1 cellular context compared by ENCODE assay signal in genomic region chr2:64645014-64645418, GRCh38.
TF ChIP-seq lines count a peak whose summit lies in the region.

No MANE protein-coding gene starts in this region.

TF ChIP-seq in HepG2, 621 proteins besides CTCF, POLR2A, EP300 and RAD21 (continued from another document and continues in another):
- TF ChIP-seq, protein P1, sequence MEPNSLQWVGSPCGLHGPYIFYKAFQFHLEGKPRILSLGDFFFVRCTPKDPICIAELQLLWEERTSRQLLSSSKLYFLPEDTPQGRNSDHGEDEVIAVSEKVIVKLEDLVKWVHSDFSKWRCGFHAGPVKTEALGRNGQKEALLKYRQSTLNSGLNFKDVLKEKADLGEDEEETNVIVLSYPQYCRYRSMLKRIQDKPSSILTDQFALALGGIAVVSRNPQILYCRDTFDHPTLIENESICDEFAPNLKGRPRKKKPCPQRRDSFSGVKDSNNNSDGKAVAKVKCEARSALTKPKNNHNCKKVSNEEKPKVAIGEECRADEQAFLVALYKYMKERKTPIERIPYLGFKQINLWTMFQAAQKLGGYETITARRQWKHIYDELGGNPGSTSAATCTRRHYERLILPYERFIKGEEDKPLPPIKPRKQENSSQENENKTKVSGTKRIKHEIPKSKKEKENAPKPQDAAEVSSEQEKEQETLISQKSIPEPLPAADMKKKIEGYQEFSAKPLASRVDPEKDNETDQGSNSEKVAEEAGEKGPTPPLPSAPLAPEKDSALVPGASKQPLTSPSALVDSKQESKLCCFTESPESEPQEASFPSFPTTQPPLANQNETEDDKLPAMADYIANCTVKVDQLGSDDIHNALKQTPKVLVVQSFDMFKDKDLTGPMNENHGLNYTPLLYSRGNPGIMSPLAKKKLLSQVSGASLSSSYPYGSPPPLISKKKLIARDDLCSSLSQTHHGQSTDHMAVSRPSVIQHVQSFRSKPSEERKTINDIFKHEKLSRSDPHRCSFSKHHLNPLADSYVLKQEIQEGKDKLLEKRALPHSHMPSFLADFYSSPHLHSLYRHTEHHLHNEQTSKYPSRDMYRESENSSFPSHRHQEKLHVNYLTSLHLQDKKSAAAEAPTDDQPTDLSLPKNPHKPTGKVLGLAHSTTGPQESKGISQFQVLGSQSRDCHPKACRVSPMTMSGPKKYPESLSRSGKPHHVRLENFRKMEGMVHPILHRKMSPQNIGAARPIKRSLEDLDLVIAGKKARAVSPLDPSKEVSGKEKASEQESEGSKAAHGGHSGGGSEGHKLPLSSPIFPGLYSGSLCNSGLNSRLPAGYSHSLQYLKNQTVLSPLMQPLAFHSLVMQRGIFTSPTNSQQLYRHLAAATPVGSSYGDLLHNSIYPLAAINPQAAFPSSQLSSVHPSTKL (CRISPR knock-in tag; IDR thresholded peaks at IDR 0.05), result peak; percentile 80
- TF ChIP-seq, protein P2, sequence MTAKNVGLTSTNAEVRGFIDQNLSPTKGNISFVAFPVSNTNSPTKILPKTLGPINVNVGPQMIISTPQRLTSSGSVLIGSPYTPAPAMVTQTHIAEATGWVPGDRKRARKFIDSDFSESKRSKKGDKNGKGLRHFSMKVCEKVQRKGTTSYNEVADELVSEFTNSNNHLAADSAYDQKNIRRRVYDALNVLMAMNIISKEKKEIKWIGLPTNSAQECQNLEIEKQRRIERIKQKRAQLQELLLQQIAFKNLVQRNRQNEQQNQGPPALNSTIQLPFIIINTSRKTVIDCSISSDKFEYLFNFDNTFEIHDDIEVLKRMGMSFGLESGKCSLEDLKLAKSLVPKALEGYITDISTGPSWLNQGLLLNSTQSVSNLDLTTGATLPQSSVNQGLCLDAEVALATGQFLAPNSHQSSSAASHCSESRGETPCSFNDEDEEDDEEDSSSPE (CRISPR knock-in tag; IDR thresholded peaks at IDR 0.05), result no peak
- TF ChIP-seq FOXP4 (CRISPR knock-in tag; IDR thresholded peaks at IDR 0.05) (peak; percentile 78), SRF (IDR thresholded peaks at IDR 0.05; ENCODE audit: low read depth, low read length) (no peak), ZNF788 (CRISPR knock-in tag; IDR thresholded peaks at IDR 0.05; ENCODE audit: borderline replicate concordance) (0 out of 2 replicates have a peak, but pooled peaks have one; percentile 32), ERF (CRISPR knock-in tag; IDR thresholded peaks at IDR 0.05) (no peak), RBAK (CRISPR knock-in tag; IDR thresholded peaks at IDR 0.05) (no peak), ZBTB25 (CRISPR knock-in tag; IDR thresholded peaks at IDR 0.05) (no peak), SMAD1 (CRISPR knock-in tag; IDR thresholded peaks at IDR 0.05; ENCODE audit: borderline replicate concordance, low read depth) (0 out of 2 replicates have a peak, but pooled peaks have one; percentile 39), YY1 (IDR thresholded peaks at IDR 0.05; ENCODE audit: insufficient read depth, insufficient replicate concordance, low read depth, low read length) (peak; percentile 23), TP53 (CRISPR knock-in tag; conservative IDR thresholded peaks at IDR 0.05) (no peak), KAT7 (CRISPR knock-in tag; IDR thresholded peaks at IDR 0.05; ENCODE audit: borderline replicate concordance) (no peak; the same call in 1 of the 2 replicates), ZNF354B (CRISPR knock-in tag; IDR thresholded peaks at IDR 0.05) (no peak), KDM3A (CRISPR knock-in tag; IDR thresholded peaks at IDR 0.05; ENCODE audit: low read depth) (peak; percentile 71; the same call in 1 of the 2 replicates), ZFAT (CRISPR knock-in tag; conservative IDR thresholded peaks at IDR 0.05) (no peak), SUZ12 (IDR thresholded peaks at IDR 0.05; ENCODE audit: low read depth, low read length) (no peak), FOSL1 (CRISPR knock-in tag; IDR thresholded peaks at IDR 0.05; ENCODE audit: borderline replicate concordance) (no peak), ZNF670 (CRISPR knock-in tag; IDR thresholded peaks at IDR 0.05; ENCODE audit: borderline replicate concordance) (no peak), GTF3A (CRISPR knock-in tag; conservative IDR thresholded peaks at IDR 0.05) (no peak), ZNF589 (CRISPR knock-in tag; conservative IDR thresholded peaks at IDR 0.05) (no peak), PAWR (CRISPR knock-in tag; IDR thresholded peaks at IDR 0.05; ENCODE audit: borderline replicate concordance) (no peak), RBM39 (IDR thresholded peaks at IDR 0.05; ENCODE audit: low read depth, low read length, poor library complexity, severe bottlenecking) (peak; percentile 89), ZNF280B (CRISPR knock-in tag; IDR thresholded peaks at IDR 0.05; ENCODE audit: borderline replicate concordance) (no peak), ZNF772 (CRISPR knock-in tag; IDR thresholded peaks at IDR 0.05) (no peak), ZNF460 (CRISPR knock-in tag; IDR thresholded peaks at IDR 0.05; ENCODE audit: borderline replicate concordance) (no peak), ZNF142 (CRISPR knock-in tag; IDR thresholded peaks at IDR 0.05) (0 out of 2 replicates have a peak, but pooled peaks have one; percentile 39), NFRKB (IDR thresholded peaks at IDR 0.05) (no peak), HNF4G (IDR thresholded peaks at IDR 0.05; ENCODE audit: borderline replicate concordance, low read depth, low read length) (peak; percentile 28; the same call in 1 of the 2 replicates), HNF4G (CRISPR knock-in tag; IDR thresholded peaks at IDR 0.05; ENCODE audit: borderline replicate concordance, low read depth) (no peak), ZSCAN9 (CRISPR knock-in tag; IDR thresholded peaks at IDR 0.05; ENCODE audit: borderline replicate concordance) (no peak), ZBTB7A (CRISPR knock-in tag; IDR thresholded peaks at IDR 0.05) (no peak)
- TF ChIP-seq, protein P3, sequence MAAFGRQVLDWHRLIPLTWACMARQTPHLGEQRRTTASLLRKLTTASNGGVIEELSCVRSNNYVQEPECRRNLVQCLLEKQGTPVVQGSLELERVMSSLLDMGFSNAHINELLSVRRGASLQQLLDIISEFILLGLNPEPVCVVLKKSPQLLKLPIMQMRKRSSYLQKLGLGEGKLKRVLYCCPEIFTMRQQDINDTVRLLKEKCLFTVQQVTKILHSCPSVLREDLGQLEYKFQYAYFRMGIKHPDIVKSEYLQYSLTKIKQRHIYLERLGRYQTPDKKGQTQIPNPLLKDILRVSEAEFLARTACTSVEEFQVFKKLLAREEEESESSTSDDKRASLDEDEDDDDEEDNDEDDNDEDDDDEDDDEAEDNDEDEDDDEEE (CRISPR knock-in tag; IDR thresholded peaks at IDR 0.05), result no peak
- TF ChIP-seq, protein P4, sequence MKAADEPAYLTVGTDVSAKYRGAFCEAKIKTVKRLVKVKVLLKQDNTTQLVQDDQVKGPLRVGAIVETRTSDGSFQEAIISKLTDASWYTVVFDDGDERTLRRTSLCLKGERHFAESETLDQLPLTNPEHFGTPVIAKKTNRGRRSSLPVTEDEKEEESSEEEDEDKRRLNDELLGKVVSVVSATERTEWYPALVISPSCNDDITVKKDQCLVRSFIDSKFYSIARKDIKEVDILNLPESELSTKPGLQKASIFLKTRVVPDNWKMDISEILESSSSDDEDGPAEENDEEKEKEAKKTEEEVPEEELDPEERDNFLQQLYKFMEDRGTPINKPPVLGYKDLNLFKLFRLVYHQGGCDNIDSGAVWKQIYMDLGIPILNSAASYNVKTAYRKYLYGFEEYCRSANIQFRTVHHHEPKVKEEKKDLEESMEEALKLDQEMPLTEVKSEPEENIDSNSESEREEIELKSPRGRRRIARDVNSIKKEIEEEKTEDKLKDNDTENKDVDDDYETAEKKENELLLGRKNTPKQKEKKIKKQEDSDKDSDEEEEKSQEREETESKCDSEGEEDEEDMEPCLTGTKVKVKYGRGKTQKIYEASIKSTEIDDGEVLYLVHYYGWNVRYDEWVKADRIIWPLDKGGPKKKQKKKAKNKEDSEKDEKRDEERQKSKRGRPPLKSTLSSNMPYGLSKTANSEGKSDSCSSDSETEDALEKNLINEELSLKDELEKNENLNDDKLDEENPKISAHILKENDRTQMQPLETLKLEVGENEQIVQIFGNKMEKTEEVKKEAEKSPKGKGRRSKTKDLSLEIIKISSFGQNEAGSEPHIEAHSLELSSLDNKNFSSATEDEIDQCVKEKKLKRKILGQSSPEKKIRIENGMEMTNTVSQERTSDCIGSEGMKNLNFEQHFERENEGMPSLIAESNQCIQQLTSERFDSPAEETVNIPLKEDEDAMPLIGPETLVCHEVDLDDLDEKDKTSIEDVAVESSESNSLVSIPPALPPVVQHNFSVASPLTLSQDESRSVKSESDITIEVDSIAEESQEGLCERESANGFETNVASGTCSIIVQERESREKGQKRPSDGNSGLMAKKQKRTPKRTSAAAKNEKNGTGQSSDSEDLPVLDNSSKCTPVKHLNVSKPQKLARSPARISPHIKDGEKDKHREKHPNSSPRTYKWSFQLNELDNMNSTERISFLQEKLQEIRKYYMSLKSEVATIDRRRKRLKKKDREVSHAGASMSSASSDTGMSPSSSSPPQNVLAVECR (CRISPR knock-in tag; IDR thresholded peaks at IDR 0.05; ENCODE audit: borderline replicate concordance), result peak; percentile 56; the same call in 1 of the 2 replicates
